In the genomic region with DNA sequence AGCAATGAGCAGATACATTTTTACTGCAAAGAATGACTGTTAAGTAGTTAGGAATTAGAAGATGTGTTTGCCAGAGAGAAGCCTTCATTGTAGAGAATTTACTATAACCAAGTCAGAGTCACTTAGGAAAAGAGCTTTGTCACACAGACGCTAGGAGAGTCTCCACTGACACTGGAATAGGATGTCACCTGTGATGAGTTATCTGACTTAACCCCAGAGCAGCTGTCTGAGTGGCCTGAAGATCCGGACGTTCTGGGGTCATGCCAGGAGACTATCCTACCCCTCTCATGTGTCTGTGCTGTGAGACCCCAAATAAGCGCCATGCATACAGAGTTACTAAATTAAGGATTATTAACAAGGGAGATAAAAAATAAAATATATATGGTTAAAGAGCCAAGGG, we compare ENCODE assay signal across 30 cellular contexts. TPM values are rescaled to one million over a fixed set of nuclear protein-coding genes. Genes with fewer than 3 reads are reported as not detected.
A peak's percentile ranks its signal among the peaks of the same experiment; 100 is the strongest.
DNase-seq lines count a peak whose midpoint lies in the region; ATAC-seq and TF ChIP-seq lines count a peak whose summit lies in the region.
"Had no signal": no experiment of that assay in that cellular context is flagged by ENCODE, and none has a peak within 500 bp of the region (broad histone marks: within the 10 kb centered on the region; RNA-seq: fewer than 3 reads in every experiment).

No MANE protein-coding gene starts in this region.

- peak overlapping the region; percentile 78 for H3K27ac ChIP-seq in GM23338 (ENCODE audit: low read depth)
- peak overlapping the region; percentile 11 for H3K27ac ChIP-seq in muscle layer of duodenum (ENCODE audit: low read length)
- H3K27ac ChIP-seq in skeletal muscle tissue (ENCODE audit: low read depth, low read length) = peak overlapping the region; percentile 3
- H3K27ac ChIP-seq in mesendoderm (ENCODE audit: low read depth, low read length) = no peak overlapping the region
- H3K27ac ChIP-seq: neural progenitor cell, SJSA1, tibial nerve had no signal

- H3K36me3 Mint-ChIP-seq in GM23338 (ENCODE audit: low read depth) (peaks cover 80% of the 10 kb centered on the region), WTC11 (peaks cover 81% of the 10 kb centered on the region)
- H3K36me3 Mint-ChIP-seq: activated naive CD8-positive, alpha-beta T cell treated with anti-CD3 and anti-CD28 coated beads, Interleukin-2, amount 10 ng/mL, durations not matched to agents 7 days and 5 days had no signal

- H3K9me3 Mint-ChIP-seq in GM23338 (no peaks in the 10 kb centered on the region), WTC11 (no peaks in the 10 kb centered on the region)
- H3K9me3 Mint-ChIP-seq: activated naive CD8-positive, alpha-beta T cell treated with anti-CD3 and anti-CD28 coated beads, Interleukin-2, amount 10 ng/mL, durations not matched to agents 7 days and 5 days; activated T-cell treated with anti-CD3 and anti-CD28 coated beads, Interleukin-2, amount 50 U/mL, for 4 hours; neural progenitor cell; T-helper 1 cell treated with Interleukin-12 subunit alpha and Interleukin-12 subunit beta and Interleukin-4 antibody, amounts not matched to agents 30 μg/mL and 1 μg/mL, for 36 hours had no signal

- H3K9me3 ChIP-seq in muscle layer of duodenum (ENCODE audit: control insufficient read depth in 1 of 2, low read length in 2 of 2) = no peaks in the 10 kb centered on the region
- H3K9me3 ChIP-seq in skeletal muscle tissue (ENCODE audit: control insufficient read depth in 3 of 3, low read length in 3 of 3) = no peaks in the 10 kb centered on the region
- H3K9me3 ChIP-seq: SJSA1, stomach, tibial nerve had no signal

- H3F3A ChIP-seq in GM23338 (replicated peaks; ENCODE audit: low read depth) = peaks cover 11% of the 10 kb centered on the region; the same call in 1 of the 2 replicates

- POLR2A ChIA-PET in WTC11 (lab: Charles Lee) = no interaction called here

- ATAC-seq in GM23338 = no peak
- no peak for ATAC-seq in WTC11
- no peak for ATAC-seq in GM18858 (IDR thresholded peaks at IDR 0.05; ENCODE audit: unreplicated experiment)
- no peak for ATAC-seq in HG03354 (IDR thresholded peaks at IDR 0.05; ENCODE audit: poor library complexity, severe bottlenecking, unreplicated experiment)
- no peak for ATAC-seq in HG03280 (IDR thresholded peaks at IDR 0.05; ENCODE audit: unreplicated experiment)
- ATAC-seq: activated T-cell treated with anti-CD3 and anti-CD28 coated beads, Interleukin-2, amount 50 U/mL, for 4 hours; esophagus mucosa; right cardiac atrium had no signal

- H3K27ac Mint-ChIP-seq in GM23338 (0 out of 2 replicates have a peak overlapping the region, but pooled peaks have one; percentile 8), WTC11 (peak overlapping the region; percentile 91)
- H3K27ac Mint-ChIP-seq: activated naive CD8-positive, alpha-beta T cell treated with anti-CD3 and anti-CD28 coated beads, Interleukin-2, amount 10 ng/mL, durations not matched to agents 7 days and 5 days; neural progenitor cell; T-helper 1 cell treated with Interleukin-12 subunit alpha and Interleukin-12 subunit beta and Interleukin-4 antibody, amounts not matched to agents 30 μg/mL and 1 μg/mL, for 36 hours had no signal

- CTCF ChIA-PET in WTC11 (lab: Charles Lee) = interaction anchor here (0.7 kb wide), 1 partner anchor 11 kb away, joined by 3 read pairs; no protein-coding TSS in a partner anchor

- H3K36me3 ChIP-seq in GM23338 (ENCODE audit: insufficient read depth) (peaks cover 42% of the 10 kb centered on the region), muscle layer of duodenum (ENCODE audit: control insufficient read depth in 1 of 2, insufficient read depth in 2 of 2, low read length in 2 of 2) (peaks cover 6 to 27% of the 10 kb centered on the region in 2 donors), skeletal muscle tissue (ENCODE audit: control insufficient read depth in 3 of 3, insufficient read depth in 3 of 3, low read length in 3 of 3) (peaks cover 4 to 24% (median 11%) of the 10 kb centered on the region in 3 donors), mesendoderm (ENCODE audit: control insufficient read depth, insufficient read depth, low read length) (peaks cover 32% of the 10 kb centered on the region)
- H3K36me3 ChIP-seq: neural progenitor cell had no signal

- no peak overlapping the region for H2BK5ac ChIP-seq in mesendoderm (ENCODE audit: low read length)

- DNase-seq in GM23338 (ENCODE audit: low spot score) = no peak
- DNase-seq in WTC11 (ENCODE audit: low spot score) = no peak
- DNase-seq in mesendoderm = no peak
- DNase-seq: activated gamma-delta T cell; activated naive CD8-positive, alpha-beta T cell treated with anti-CD3 and anti-CD28 coated beads, Interleukin-2, amount 10 ng/mL, durations not matched to agents 7 days and 5 days; activated T-cell treated with anti-CD3 and anti-CD28 coated beads, Interleukin-2, amount 50 U/mL, for 4 hours; C1 segment of cervical spinal cord; caudate nucleus; foreskin melanocyte; HCEC 1CT; Kasumi-1; MV-4-11; NCI-H1436 treated with DMSO at 0.1 percent for 48 hours; NCI-H2081 treated with DMSO at 0.1 percent for 48 hours; NCI-H2227 treated with DMSO at 0.1 percent for 48 hours; NCI-H526; posterior cingulate gyrus; right cardiac atrium; stimulated activated CD8-positive, alpha-beta memory T cell treated with anti-CD3 and anti-CD28 coated beads, Interleukin-4, amount 100 ng/mL, for 48 hours; stomach had no signal

- no peak overlapping the region for H3K4ac ChIP-seq in mesendoderm (ENCODE audit: low read depth, low read length)

- H2BK15ac ChIP-seq in mesendoderm (replicated peaks; ENCODE audit: low read depth) = no peak overlapping the region

- peaks cover 31% of the 10 kb centered on the region for H4K20me1 ChIP-seq in GM23338 (replicated peaks; ENCODE audit: insufficient read depth)

- H3K4me1 Mint-ChIP-seq in GM23338 (peaks cover 3% of the 10 kb centered on the region; the same call in 1 of the 3 replicates), WTC11 (peaks cover 8% of the 10 kb centered on the region; the same call in 1 of the 2 replicates)
- H3K4me1 Mint-ChIP-seq: activated naive CD8-positive, alpha-beta T cell treated with anti-CD3 and anti-CD28 coated beads, Interleukin-2, amount 10 ng/mL, durations not matched to agents 7 days and 5 days; neural progenitor cell had no signal

- H3K56ac ChIP-seq in mesendoderm (ENCODE audit: low read length) = no peak overlapping the region

- no peak overlapping the region for H2AFZ ChIP-seq in GM23338
- H2AFZ ChIP-seq: neural progenitor cell had no signal

- H3K4me3 Mint-ChIP-seq in GM23338 (no peak overlapping the region), WTC11 (no peak overlapping the region)
- H3K4me3 Mint-ChIP-seq: activated naive CD8-positive, alpha-beta T cell treated with anti-CD3 and anti-CD28 coated beads, Interleukin-2, amount 10 ng/mL, durations not matched to agents 7 days and 5 days; activated T-cell treated with anti-CD3 and anti-CD28 coated beads, Interleukin-2, amount 50 U/mL, for 4 hours; neural progenitor cell; T-helper 1 cell treated with Interleukin-12 subunit alpha and Interleukin-12 subunit beta and Interleukin-4 antibody, amounts not matched to agents 30 μg/mL and 1 μg/mL, for 36 hours had no signal

- H3K23ac ChIP-seq in mesendoderm (ENCODE audit: low read length) = no peak overlapping the region

- WGBS in mesendoderm (ENCODE audit: extremely low coverage, insufficient coverage, low lambda C conversion rate) = no CpG with 5 or more reads among the region's 4 CpGs

- no peak overlapping the region for H2BK120ac ChIP-seq in mesendoderm (ENCODE audit: low read depth, low read length)

- no peaks in the 10 kb centered on the region for H3K9me2 ChIP-seq in GM23338 (ENCODE audit: insufficient read depth)

- H3K9ac ChIP-seq in skeletal muscle tissue (ENCODE audit: low read depth in 1 of 3, low read length in 3 of 3) = peak overlapping the region in 1 of 3 donors; percentile 35
- H3K9ac ChIP-seq in mesendoderm (ENCODE audit: low read length) = no peak overlapping the region
- H3K9ac ChIP-seq: neural progenitor cell had no signal

- H4K5ac ChIP-seq in mesendoderm (ENCODE audit: low read length) = no peak overlapping the region

- peaks cover 40% of the 10 kb centered on the region for H3K79me1 ChIP-seq in mesendoderm (ENCODE audit: low read length)

- TF ChIP-seq CTCF in GM23338 (conservative IDR thresholded peaks at IDR 0.05; ENCODE audit: low read depth in 2 of 2) (no peak), WTC11 (IDR thresholded peaks at IDR 0.05) (no peak)

- H3K4me1 ChIP-seq in GM23338 (ENCODE audit: insufficient read depth) (no peaks in the 10 kb centered on the region), muscle layer of duodenum (ENCODE audit: control insufficient read depth in 1 of 2, insufficient read depth in 2 of 2, low read length in 2 of 2) (peaks cover 5 to 24% of the 10 kb centered on the region in 2 donors), skeletal muscle tissue (ENCODE audit: control insufficient read depth in 3 of 3, insufficient read depth in 3 of 3, low read length in 3 of 3) (peaks cover 11 to 26% (median 19%) of the 10 kb centered on the region in 3 donors), mesendoderm (ENCODE audit: control insufficient read depth, low read depth, low read length) (peaks cover 6% of the 10 kb centered on the region)
- H3K4me1 ChIP-seq: neural progenitor cell had no signal

- no peak overlapping the region for H2AK5ac ChIP-seq in mesendoderm (ENCODE audit: low read length)

- no peak overlapping the region for H4K8ac ChIP-seq in mesendoderm (ENCODE audit: low read depth, low read length)

- H3K4me2 ChIP-seq in GM23338 = no peak overlapping the region
- H3K4me2 ChIP-seq in mesendoderm (ENCODE audit: low read length) = no peak overlapping the region
- H3K4me2 ChIP-seq: neural progenitor cell had no signal

- no peak overlapping the region for H3K4me3 ChIP-seq in GM23338
- no peak overlapping the region for H3K4me3 ChIP-seq in muscle layer of duodenum (ENCODE audit: low read depth in 1 of 2, low read length in 2 of 2)
- no peak overlapping the region for H3K4me3 ChIP-seq in skeletal muscle tissue (ENCODE audit: low read length in 3 of 3)
- no peak overlapping the region for H3K4me3 ChIP-seq in mesendoderm (ENCODE audit: low read length)
- H3K4me3 ChIP-seq: neural progenitor cell, SJSA1, stomach, tibial nerve had no signal

- H3K27me3 Mint-ChIP-seq in GM23338 (ENCODE audit: insufficient read depth, low read depth, poor library complexity) (no peaks in the 10 kb centered on the region), WTC11 (ENCODE audit: low read depth) (no peaks in the 10 kb centered on the region)

- H3K18ac ChIP-seq in mesendoderm (ENCODE audit: low read length) = no peak overlapping the region

- H3K79me2 ChIP-seq in GM23338 (replicated peaks; ENCODE audit: insufficient read depth) = peaks cover 78% of the 10 kb centered on the region
- peaks cover 42% of the 10 kb centered on the region for H3K79me2 ChIP-seq in mesendoderm (ENCODE audit: control insufficient read depth, insufficient read depth, low read length)

- no peaks in the 10 kb centered on the region for H3K27me3 ChIP-seq in GM23338 (ENCODE audit: insufficient read depth)
- H3K27me3 ChIP-seq in muscle layer of duodenum (ENCODE audit: low read depth, low read length) = no peaks in the 10 kb centered on the region
- no peaks in the 10 kb centered on the region for H3K27me3 ChIP-seq in skeletal muscle tissue (ENCODE audit: control insufficient read depth in 3 of 3, insufficient read depth in 3 of 3, low read length in 3 of 3)
- no peaks in the 10 kb centered on the region for H3K27me3 ChIP-seq in mesendoderm (ENCODE audit: insufficient read depth, low read length, poor library complexity)
- H3K27me3 ChIP-seq: neural progenitor cell, SJSA1, stomach, tibial nerve had no signal

RNA-seq across cellular contexts. Expression of a gene that starts 43.7 kb away (rescaled TPM):
- total RNA-seq in GM23338 (2014; rRNA removed; shearing (Covaris generic)) = 242 and 269 TPM in 2 replicates
- 63.6 and 68.2 TPM in 2 replicates for polyA plus RNA-seq in GM23338 (2016; fragmentation: Nextera tagmentation; extraction: Ambion mirVana)
- total RNA-seq in WTC11 (2021) (292 to 339 TPM (median 296 TPM) in 3 replicates), skeletal muscle tissue (24.0 TPM)
- polyA plus RNA-seq in mesendoderm (2013, experiment 1 of 2) = 201 TPM
- 194 TPM for polyA plus RNA-seq in mesendoderm (2013, experiment 2 of 2)
